ENCODE assay signal across 1 cellular context in genomic region chr13:46575843-46576242, GRCh38.
TF ChIP-seq lines count a peak whose summit lies in the region.

No MANE protein-coding gene starts in this region.

TF ChIP-seq in HepG2, 621 proteins besides CTCF, POLR2A, EP300 and RAD21 (continued from another document):
- TF ChIP-seq AFF4 (CRISPR knock-in tag; IDR thresholded peaks at IDR 0.05) (no peak), ELK4 (CRISPR knock-in tag; IDR thresholded peaks at IDR 0.05; ENCODE audit: borderline replicate concordance) (no peak), ZNF10 (CRISPR knock-in tag; IDR thresholded peaks at IDR 0.05; ENCODE audit: borderline replicate concordance, low read depth) (no peak), CEBPB (IDR thresholded peaks at IDR 0.05; ENCODE audit: borderline replicate concordance, low read depth, low read length) (no peak), PRDM10 (CRISPR knock-in tag; IDR thresholded peaks at IDR 0.05; ENCODE audit: low read depth) (no peak), ZBTB7A (CRISPR knock-in tag; IDR thresholded peaks at IDR 0.05) (no peak), BRCA1 (CRISPR knock-in tag; IDR thresholded peaks at IDR 0.05) (no peak), BORCS8-MEF2B (CRISPR knock-in tag; IDR thresholded peaks at IDR 0.05) (no peak), PAXIP1 (CRISPR knock-in tag; conservative IDR thresholded peaks at IDR 0.05) (no peak)
